8 cellular contexts compared by ENCODE assay signal in the genomic region with DNA sequence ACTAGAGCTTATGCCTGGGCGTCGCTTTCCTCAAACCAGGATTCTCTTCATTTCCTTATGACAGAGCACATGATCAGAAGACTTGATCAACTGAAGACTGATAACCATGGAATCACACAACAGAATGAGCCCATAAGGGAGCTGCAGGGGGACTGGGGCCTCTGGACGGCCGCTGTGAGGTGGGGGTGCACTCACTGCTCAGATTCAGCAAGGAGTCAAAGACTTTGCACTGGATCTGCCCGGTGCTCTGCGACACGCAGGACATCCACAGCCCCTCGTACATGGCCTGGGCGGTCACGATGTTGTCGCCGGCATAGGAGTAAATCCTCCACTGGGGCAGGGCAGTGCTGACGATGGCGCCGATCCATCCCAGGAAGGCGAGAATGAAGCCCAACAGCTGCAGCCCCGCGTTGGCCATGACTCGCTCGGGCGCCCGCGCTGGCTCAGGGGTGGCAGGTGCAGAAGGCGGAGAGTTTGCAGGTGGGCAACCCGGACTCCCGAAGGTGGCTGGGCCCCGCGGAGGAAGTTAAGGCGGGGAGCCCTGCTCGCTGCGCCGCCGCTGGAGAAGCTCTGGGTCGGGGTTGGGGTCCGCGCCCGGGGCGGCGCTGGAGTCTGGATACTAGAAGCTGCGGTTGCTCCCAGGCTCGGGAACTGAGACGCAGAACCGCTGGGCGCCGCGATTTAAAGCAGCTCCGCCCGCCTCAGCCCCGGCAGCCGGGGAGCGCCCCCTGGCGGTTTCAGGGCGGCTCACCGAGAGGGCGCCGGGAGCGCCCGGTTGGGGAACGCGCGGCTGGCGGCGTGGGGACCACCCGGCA. TPM values are rescaled to one million over a fixed set of nuclear protein-coding genes. Genes with fewer than 3 reads are reported as not detected.
DNase-seq lines count a peak whose midpoint lies in the region; TF ChIP-seq lines count a peak whose summit lies in the region.

A gene with protein sequence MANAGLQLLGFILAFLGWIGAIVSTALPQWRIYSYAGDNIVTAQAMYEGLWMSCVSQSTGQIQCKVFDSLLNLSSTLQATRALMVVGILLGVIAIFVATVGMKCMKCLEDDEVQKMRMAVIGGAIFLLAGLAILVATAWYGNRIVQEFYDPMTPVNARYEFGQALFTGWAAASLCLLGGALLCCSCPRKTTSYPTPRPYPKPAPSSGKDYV (minus strand): TSS at position 658 of the 815 bp plus-strand sequence. CDS start 240 bp downstream, at position 418.

- peaks cover 18% of the 10 kb centered on the region for H3K27me3 Mint-ChIP-seq in nephron (ENCODE audit: low read depth)

- peaks cover 47% of the 10 kb centered on the region for H3K4me1 Mint-ChIP-seq in nephron

- H3K4me3 ChIP-seq in fibroblast of villous mesenchyme (ENCODE audit: low read depth, low read length) = peak within 1 kb of the TSS; percentile 69

- DNase-seq in COR-L47 (lab: John Stamatoyannopoulos, UW) = peak; percentile 80
- peak; percentile 83 for DNase-seq in GM20000 (ENCODE audit: low spot score)
- peak; percentile 65 for DNase-seq in HPDE6-E6E7 (ENCODE audit: extremely low spot score)
- peak; percentile 75 for DNase-seq in RPMI8226
- peak; percentile 69 for DNase-seq in activated gamma-delta T cell treated with Interleukin-2 at 50 U/mL for 16 hours
- DNase-seq in fibroblast of villous mesenchyme (ENCODE audit: low read depth) = peak; percentile 77
- DNase-seq in stimulated activated naive CD4-positive, alpha-beta T cell (lab: John Stamatoyannopoulos, UW) = peak; percentile 51 to 84 (median 65)

- peak; percentile 79 for TF ChIP-seq CTCF in GM20000 (IDR thresholded peaks at IDR 0.05; ENCODE audit: extremely low read depth, missing control alignments)
- peak; percentile 89 for TF ChIP-seq CTCF in fibroblast of villous mesenchyme (IDR thresholded peaks at IDR 0.05; ENCODE audit: insufficient read depth, low read depth, low read length)
- peak; percentile 97 to 99 (median 98) for TF ChIP-seq CTCF in nephron (IDR thresholded peaks at IDR 0.05; ENCODE audit: unreplicated experiment in 3 of 3)

- peak within 1 kb of the TSS; percentile 80 to 91 (median 89) for H3K4me3 Mint-ChIP-seq in nephron

- no peaks in the 10 kb centered on the region for H3K9me3 Mint-ChIP-seq in nephron

- H3K27ac Mint-ChIP-seq in nephron = peak within 1 kb of the TSS; percentile 74 to 82 (median 74)

- H3K36me3 Mint-ChIP-seq in nephron (ENCODE audit: low read depth) = no peaks in the 10 kb centered on the region

RNA-seq across cellular contexts. Expression of the gene that starts here (rescaled TPM):
- 3.5 and 14.2 TPM in 2 replicates for total RNA-seq in fibroblast of villous mesenchyme

Comparison
In these comparisons a context has a peak if more than half of its experiments do, and no peak if none do; other contexts are left out.
1. Peak in every context shown above with its lines: DNase-seq and H3K4me3 ChIP-seq.